In the genomic region with DNA sequence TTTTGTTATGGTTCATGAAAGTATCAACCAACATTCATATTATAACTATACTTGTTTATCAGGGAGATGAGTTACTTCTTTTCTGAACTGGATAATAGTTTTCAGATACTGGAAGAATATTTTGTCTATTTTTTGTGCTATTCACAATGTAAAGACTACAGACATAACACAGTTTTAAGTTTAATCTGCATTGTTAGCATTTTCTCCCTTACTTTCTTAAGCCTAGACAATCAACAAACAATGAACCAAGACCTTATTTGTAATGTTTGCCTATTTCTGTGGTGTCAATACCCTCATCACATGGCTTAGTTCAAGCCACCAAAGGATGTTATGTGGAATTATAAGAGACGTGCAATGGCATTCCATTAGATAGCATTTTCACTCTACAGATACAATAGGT, we compare ENCODE assay signal across 27 cellular contexts.
"Had no signal": no experiment of that assay in that cellular context is flagged by ENCODE, and none has a peak within 500 bp of the region (broad histone marks: within the 10 kb centered on the region; RNA-seq: fewer than 3 reads in every experiment).

No MANE protein-coding gene starts in this region.

- H3K36me3 ChIP-seq: stomach, suprapubic skin, thoracic aorta, thyroid gland, tibial artery, tibial nerve, transverse colon, upper lobe of left lung, upper lobe of right lung, uterus, vagina had no signal

- FAIRE-seq: urothelium cell line had no signal

- DNase-seq: stimulated activated CD4-positive, alpha-beta T cell treated with anti-CD3 and anti-CD28 coated beads, Interleukin-2, amount 100 ng/mL, for 48 hours; stimulated activated CD4-positive, alpha-beta T cell treated with anti-CD3 and anti-CD28 coated beads, Interleukin-4, amount 100 ng/mL, for 1 hour; stimulated activated CD4-positive, alpha-beta T cell treated with anti-CD3 and anti-CD28 coated beads, Interleukin-4, amount 100 ng/mL, for 24 hours; stimulated activated CD4-positive, alpha-beta T cell treated with anti-CD3 and anti-CD28 coated beads, Interleukin-4, amount 100 ng/mL, for 4 hours; stimulated activated CD8-positive, alpha-beta memory T cell treated with anti-CD3 and anti-CD28 coated beads, Interleukin-4, amount 100 ng/mL, for 48 hours; stimulated activated naive B cell treated with anti-CD40 and anti-IgM and Interleukin-4, amounts not matched to agents 10 μg/mL and 1 μg/mL and 100 μg/mL, for 72 hours; stimulated activated naive CD4-positive, alpha-beta T cell; stimulated activated naive CD4-positive, alpha-beta T cell treated with Interleukin-2 at 50 U/mL for 16 hours; stimulated activated naive CD8-positive, alpha-beta T cell treated with anti-CD3 and anti-CD28 coated beads, Interleukin-15, amount 100 ng/mL, for 72 hours; stimulated activated naive CD8-positive, alpha-beta T cell treated with anti-CD3 and anti-CD28 coated beads, Interleukin-15, Interleukin-2, amounts not matched to agents 100 U/mL and 50 U/mL, for 24 hours; stomach; substantia nigra; testis; thyroid gland; tibial artery; transverse colon; trophoblast cell; upper lobe of left lung; upper lobe of right lung; uterus had no signal

- H3K9me3 ChIP-seq: stomach, suprapubic skin, testis, thoracic aorta, thyroid gland, tibial artery, tibial nerve, transverse colon, upper lobe of left lung, upper lobe of right lung, uterus, vagina had no signal

- H3K27ac ChIP-seq: stomach, suprapubic skin, testis, thoracic aorta, thyroid gland, tibial artery, tibial nerve, transverse colon, upper lobe of left lung, upper lobe of right lung, uterus, vagina had no signal

- ATAC-seq: stimulated activated effector memory CD8-positive, alpha-beta T cell treated with anti-CD3 and anti-CD28 coated beads, Interleukin-12 subunit alpha, Interleukin-12 subunit beta, amount 100 ng/mL, for 72 hours; stimulated activated memory B cell treated with anti-CD40 and anti-IgM and Interleukin-4, amounts not matched to agents 10 μg/mL and 1 μg/mL and 100 μg/mL, for 72 hours; stimulated activated naive B cell treated with anti-CD40 and anti-IgM and Interleukin-4, amounts not matched to agents 10 μg/mL and 1 μg/mL and 100 μg/mL, for 72 hours; stimulated activated naive CD8-positive, alpha-beta T cell treated with anti-CD3 and anti-CD28 coated beads, Interleukin-15, amount 100 ng/mL, for 72 hours; stimulated activated naive CD8-positive, alpha-beta T cell treated with anti-CD3 and anti-CD28 coated beads, Interleukin-15, Interleukin-2, amounts not matched to agents 100 U/mL and 50 U/mL, for 24 hours; upper lobe of right lung had no signal

- H3K4me1 ChIP-seq: suprapubic skin, testis, thyroid gland, tibial artery, tibial nerve, transverse colon, upper lobe of left lung, upper lobe of right lung, uterus, vagina had no signal

- H3K27me3 ChIP-seq: stomach, suprapubic skin, testis, thyroid gland, tibial artery, transverse colon, upper lobe of left lung, upper lobe of right lung, uterus, vagina had no signal

- H3K4me3 ChIP-seq: stomach, suprapubic skin, testis, thoracic aorta, thyroid gland, tibial artery, tibial nerve, transverse colon, upper lobe of left lung, upper lobe of right lung, uterus, vagina had no signal
